ENCODE assay signal across 8 cellular contexts in the genomic region with DNA sequence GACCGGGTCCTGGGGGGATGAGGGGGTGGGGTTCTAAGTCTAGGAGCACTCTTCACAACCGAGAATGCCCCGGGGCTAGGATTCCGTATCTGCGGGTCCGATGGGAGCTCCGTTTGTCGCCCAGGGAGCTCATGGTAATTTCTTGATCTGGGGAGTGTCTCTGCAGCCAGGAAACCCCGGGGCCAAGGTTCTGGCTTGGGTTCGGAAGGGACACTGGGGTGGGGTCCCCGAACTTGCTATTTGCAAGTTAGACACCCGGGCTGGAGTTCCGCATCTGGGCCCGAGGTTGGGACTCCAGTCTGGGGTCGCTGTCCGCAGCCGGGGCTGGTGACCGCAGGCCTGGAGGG. TPM values are rescaled to one million over a fixed set of nuclear protein-coding genes. Genes with fewer than 3 reads are reported as not detected.
DNase-seq lines count a peak whose midpoint lies in the region; ATAC-seq, FAIRE-seq and TF ChIP-seq lines count a peak whose summit lies in the region.

No MANE protein-coding gene starts in this region.

- no peak for DNase-seq in CD8-positive, alpha-beta memory T cell
- no peak for DNase-seq in activated naive CD8-positive, alpha-beta T cell treated with anti-CD3 and anti-CD28 coated beads, Interleukin-2, amount 50 U/mL, for 24 hours
- DNase-seq in HepG2 (ENCODE audit: low spot score): no peak
- DNase-seq in tibial artery: no peak

- H3K36me3 ChIP-seq in CD8-positive, alpha-beta memory T cell (ENCODE audit: insufficient read depth, low read length): no peaks in the 10 kb centered on the region
- H3K36me3 ChIP-seq in HepG2 (replicated peaks in 1 of 2; ENCODE audit: control insufficient read depth in 1 of 2, insufficient read depth in 2 of 2, low read length in 2 of 2) (peaks cover 9 to 26% of the 10 kb centered on the region in 2 experiments; a peak in 4 of 5 replicates), tibial artery (peaks cover 0 to 5% (median 4%) of the 10 kb centered on the region in 3 donors)

- H3K4me3 ChIP-seq in CD8-positive, alpha-beta memory T cell (ENCODE audit: low read length): peak overlapping the region; percentile 91
- H3K4me3 ChIP-seq in HepG2 (replicated peaks in 1 of 3; ENCODE audit: insufficient read depth in 1 of 3, low read depth in 2 of 3, low read length in 3 of 3) (peak overlapping the region; percentile 91 to 98 (median 96)), tibial artery (peak overlapping the region; percentile 94 to 99)

- peaks cover 29% of the 10 kb centered on the region for H3K4me1 ChIP-seq in CD8-positive, alpha-beta memory T cell (ENCODE audit: insufficient read depth, low read length)
- H3K4me1 ChIP-seq in HepG2 (ENCODE audit: insufficient read depth, low read length) (peaks cover 66% of the 10 kb centered on the region), tibial artery (peaks cover 0 to 49% (median 35%) of the 10 kb centered on the region in 4 donors)

- peak overlapping the region; percentile 89 for H3K27ac ChIP-seq in CD8-positive, alpha-beta memory T cell (ENCODE audit: low read depth, low read length)
- peak overlapping the region; percentile 73 for H3K27ac ChIP-seq in HepG2 (ENCODE audit: extremely low read length, insufficient read depth, low read length)
- peak overlapping the region; percentile 84 to 90 for H3K27ac ChIP-seq in tibial artery

- H3K36me3 Mint-ChIP-seq in CD8-positive, alpha-beta memory T cell: peaks cover 0 to 22% (median 0%) of the 10 kb centered on the region in 3 donors
- H3K36me3 Mint-ChIP-seq in activated naive CD8-positive, alpha-beta T cell treated with anti-CD3 and anti-CD28 coated beads, Interleukin-2, amount 50 U/mL, for 24 hours (ENCODE audit: low read depth): peaks cover 6% of the 10 kb centered on the region

- peaks cover 0 to 1% of the 10 kb centered on the region in 2 donors for H3K27me3 Mint-ChIP-seq in CD8-positive, alpha-beta memory T cell
- no peaks in the 10 kb centered on the region for H3K27me3 Mint-ChIP-seq in activated naive CD8-positive, alpha-beta T cell treated with anti-CD3 and anti-CD28 coated beads, Interleukin-2, amount 50 U/mL, for 24 hours

- no peaks in the 10 kb centered on the region; the same call in 1 of the 2 replicates for H4K20me1 ChIP-seq in HepG2 (ENCODE audit: insufficient read depth, low read length)

- peak overlapping the region; percentile 70 to 95 (median 89) for H3K27ac Mint-ChIP-seq in CD8-positive, alpha-beta memory T cell
- H3K27ac Mint-ChIP-seq in activated naive CD8-positive, alpha-beta T cell treated with anti-CD3 and anti-CD28 coated beads, Interleukin-2, amount 50 U/mL, for 24 hours: peak overlapping the region; percentile 76

- H3K4me3 Mint-ChIP-seq in CD8-positive, alpha-beta memory T cell: peak overlapping the region; percentile 83 to 94 (median 86)
- H3K4me3 Mint-ChIP-seq in activated naive CD8-positive, alpha-beta T cell treated with anti-CD3 and anti-CD28 coated beads, Interleukin-2, amount 50 U/mL, for 24 hours: peak overlapping the region; percentile 88

- CTCF ChIA-PET in CD8-positive, alpha-beta memory T cell (lab: Charles Lee): interaction anchor here (1.0 to 8.4 kb wide), 14 partner anchors 10 to 174 kb away, joined by 3 to 70 read pairs (median 5); no protein-coding TSS in a partner anchor
- CTCF ChIA-PET in HepG2 (lab: Yijun Ruan, JAX; ENCODE audit: low intra/inter-chr PET ratio, low total read pairs): interaction anchor here (0.8 kb wide), 1 partner anchor 17 kb away, joined by 3 read pairs; no protein-coding TSS in a partner anchor

- TF ChIP-seq CTCF in HepG2 (CRISPR knock-in tag; IDR thresholded peaks at IDR 0.05) (no peak), tibial artery (IDR thresholded peaks at IDR 0.05) (no peak)

- H3K9me3 ChIP-seq in CD8-positive, alpha-beta memory T cell (ENCODE audit: low read length): no peaks in the 10 kb centered on the region
- H3K9me3 ChIP-seq in HepG2 (ENCODE audit: low read length) (no peaks in the 10 kb centered on the region), tibial artery (no peaks in the 10 kb centered on the region)

- no peak for TF ChIP-seq POLR2A in HepG2 (IDR thresholded peaks at IDR 0.05; ENCODE audit: insufficient read depth in 1 of 2, low read depth in 2 of 2, low read length in 2 of 2)

- H3K9me3 Mint-ChIP-seq in CD8-positive, alpha-beta memory T cell: no peaks in the 10 kb centered on the region
- no peaks in the 10 kb centered on the region for H3K9me3 Mint-ChIP-seq in activated naive CD8-positive, alpha-beta T cell treated with anti-CD3 and anti-CD28 coated beads, Interleukin-2, amount 50 U/mL, for 24 hours

- H2AFZ ChIP-seq in HepG2 (ENCODE audit: low read length): no peak overlapping the region

- TF ChIP-seq EP300 in HepG2 (IDR thresholded peaks at IDR 0.05; ENCODE audit: low read depth in 2 of 2, low read length in 2 of 2) (no peak), HepG2 (CRISPR knock-in tag; IDR thresholded peaks at IDR 0.05; ENCODE audit: borderline replicate concordance) (0 out of 2 replicates have a peak, but pooled peaks have one; percentile 37)

- peak overlapping the region; percentile 98 for H3K9ac ChIP-seq in HepG2 (ENCODE audit: insufficient read depth, low read depth, low read length)

- no peak for FAIRE-seq in HepG2 (lab: Jason Lieb, UNC)

- 2% methylated on average over 9 of the region's 18 CpGs for WGBS in HepG2 (ENCODE audit: low lambda C conversion rate)

- in situ Hi-C loops in HepG2 (cut with HindIII; ENCODE audit: extremely low pct_ligation_motif_present, low pct_unique_long_range_greater_than_20kb): no loop called here

- no peaks in the 10 kb centered on the region for H3K27me3 ChIP-seq in CD8-positive, alpha-beta memory T cell (ENCODE audit: insufficient read depth, low read length, poor library complexity, severe bottlenecking)
- H3K27me3 ChIP-seq in HepG2 (ENCODE audit: control insufficient read depth in 1 of 2, insufficient read depth in 2 of 2, low read length in 2 of 2): peaks cover 0 to 4% of the 10 kb centered on the region in 2 experiments; a peak in 1 of 5 replicates
- H3K27me3 ChIP-seq in tibial artery: no peaks in the 10 kb centered on the region

- POLR2A ChIA-PET in CD8-positive, alpha-beta memory T cell (lab: Charles Lee): interaction anchor here (0.5 to 2.0 kb wide), 14 partner anchors 13 to 568 kb away, joined by 3 to 11 read pairs (median 4); partner anchors contain the start of genes CEBPB, PTPN1, RNF114 and UBE2V1
- POLR2A ChIA-PET in HepG2 (lab: Yijun Ruan, JAX): interaction anchor here (0.5 to 5.2 kb wide), 24 partner anchors 9 to 317 kb away, joined by 3 to 89 read pairs (median 6); partner anchors contain the start of genes SPATA2 and UBE2V1

- intact Hi-C loops in HepG2 (cut with micrococcal nuclease; ENCODE audit: unreplicated experiment) (loop anchor here (2.0 kb wide), 1 partner anchor 16 kb away; no protein-coding TSS in a partner anchor), tibial artery (cut with DNase I; ENCODE audit: low total_unique reads) (no loop called here)

- peaks cover 46% of the 10 kb centered on the region for H3K79me2 ChIP-seq in HepG2 (ENCODE audit: insufficient read depth, low read length)

- ATAC-seq in HG02763 (IDR thresholded peaks at IDR 0.05; ENCODE audit: unreplicated experiment) (peak; percentile 14), HepG2 (no peak), GM21576 (IDR thresholded peaks at IDR 0.05; ENCODE audit: unreplicated experiment) (no peak), GM18868 (IDR thresholded peaks at IDR 0.05; ENCODE audit: unreplicated experiment) (no peak), HG03139 (IDR thresholded peaks at IDR 0.05; ENCODE audit: unreplicated experiment) (no peak)
- ATAC-seq in activated naive CD8-positive, alpha-beta T cell treated with anti-CD3 and anti-CD28 coated beads, Interleukin-2, amount 50 U/mL, for 24 hours: no peak

- peaks cover 47 to 58% (median 56%) of the 10 kb centered on the region in 3 donors for H3K4me1 Mint-ChIP-seq in CD8-positive, alpha-beta memory T cell
- peaks cover 45% of the 10 kb centered on the region for H3K4me1 Mint-ChIP-seq in activated naive CD8-positive, alpha-beta T cell treated with anti-CD3 and anti-CD28 coated beads, Interleukin-2, amount 50 U/mL, for 24 hours

- peak overlapping the region; percentile 98 for H3K4me2 ChIP-seq in HepG2 (ENCODE audit: low read depth, low read length)

- TSS peak; percentile 59 for BruUV-seq in HepG2 (replicated peaks; lab: Mats Ljungman, UMichigan)

- no peak for TF ChIP-seq RAD21 in HepG2 (CRISPR knock-in tag; IDR thresholded peaks at IDR 0.05)

RNA-seq across cellular contexts. Expression of gene PEDS1, which starts 0.4 kb away (rescaled TPM):
- total RNA-seq in CD8-positive, alpha-beta memory T cell: 10 to 100 TPM; 20.2 to 23.6 TPM
- 26.9 TPM for polyA plus RNA-seq in CD8-positive, alpha-beta memory T cell
- 21.4 and 30.5 TPM in 2 replicates for total RNA-seq in HepG2 (2016; rRNA removed; fragmentation: Illumina TruSeq; extraction: Trizol)
- 17.9 and 19.8 TPM in 2 replicates for total RNA-seq in HepG2 (2016; cell fraction: cytosol; rRNA removed; fragmentation: Illumina TruSeq; extraction: Trizol; ENCODE audit: low read depth)
- 16.4 and 29.4 TPM in 2 replicates for total RNA-seq in HepG2 (2016; cell fraction: insoluble cytoplasmic fraction; rRNA removed; fragmentation: Illumina TruSeq; extraction: Trizol)
- total RNA-seq in HepG2 (2016; cell fraction: membrane; rRNA removed; fragmentation: Illumina TruSeq; extraction: Trizol): 40.2 and 46.0 TPM in 2 replicates
- 19.8 and 24.1 TPM in 2 replicates for total RNA-seq in HepG2 (2016; cell fraction: nucleus; rRNA removed; fragmentation: Illumina TruSeq; extraction: Trizol)
- polyA plus RNA-seq in HepG2 (2011; rRNA removed): 93.9 and 105 TPM in 2 replicates
- 58.6 and 81.5 TPM in 2 replicates for polyA plus RNA-seq in HepG2 (2011; cell fraction: cytosol; rRNA removed)
- 45.3 and 46.9 TPM in 2 replicates for polyA plus RNA-seq in HepG2 (2011; cell fraction: nucleus; rRNA removed)
- polyA plus RNA-seq in HepG2 (2012): 29.0 and 44.1 TPM in 2 replicates
- 31.6 and 35.7 TPM in 2 replicates for polyA plus RNA-seq in HepG2 (2016; cell fraction: cytosol; fragmentation: Illumina TruSeq; extraction: Trizol; ENCODE audit: low read depth)
- polyA plus RNA-seq in HepG2 (2016; cell fraction: insoluble cytoplasmic fraction; fragmentation: Illumina TruSeq; extraction: Trizol; ENCODE audit: low read depth): 33.1 and 37.1 TPM in 2 replicates
- polyA plus RNA-seq in HepG2 (2016; cell fraction: membrane; fragmentation: Illumina TruSeq; extraction: Trizol; ENCODE audit: low read depth): 65.7 and 67.3 TPM in 2 replicates
- polyA plus RNA-seq in HepG2 (2016; cell fraction: nucleus; fragmentation: Illumina TruSeq; extraction: Trizol; ENCODE audit: insufficient read depth, low read depth): 60.4 and 64.9 TPM in 2 replicates
- polyA minus RNA-seq in HepG2 (2011; rRNA and poly(A)+ RNA removed; ENCODE audit: low replicate concordance): 171 and 190 TPM in 2 replicates
- 44.9 and 49.0 TPM in 2 replicates for polyA minus RNA-seq in HepG2 (2011; cell fraction: cytosol; rRNA and poly(A)+ RNA removed)
- polyA minus RNA-seq in HepG2 (2011; cell fraction: nucleus; rRNA and poly(A)+ RNA removed): 12.5 and 14.5 TPM in 2 replicates

RNA-seq across cellular contexts. Expression of gene CEBPB, which starts 37.5 kb away (rescaled TPM):
- 10 to 100 TPM; 25.3 to 29.1 TPM for total RNA-seq in CD8-positive, alpha-beta memory T cell
- 27.0 TPM for polyA plus RNA-seq in CD8-positive, alpha-beta memory T cell
- 12.1 and 18.5 TPM in 2 replicates for total RNA-seq in HepG2 (2016; rRNA removed; fragmentation: Illumina TruSeq; extraction: Trizol)
- total RNA-seq in HepG2 (2016; cell fraction: cytosol; rRNA removed; fragmentation: Illumina TruSeq; extraction: Trizol; ENCODE audit: low read depth): 9.1 and 9.9 TPM in 2 replicates
- 11.0 and 17.4 TPM in 2 replicates for total RNA-seq in HepG2 (2016; cell fraction: insoluble cytoplasmic fraction; rRNA removed; fragmentation: Illumina TruSeq; extraction: Trizol)
- total RNA-seq in HepG2 (2016; cell fraction: membrane; rRNA removed; fragmentation: Illumina TruSeq; extraction: Trizol): 19.9 and 21.0 TPM in 2 replicates
- 8.1 and 9.8 TPM in 2 replicates for total RNA-seq in HepG2 (2016; cell fraction: nucleus; rRNA removed; fragmentation: Illumina TruSeq; extraction: Trizol)
- 28.2 and 43.0 TPM in 2 replicates for polyA plus RNA-seq in HepG2 (2011; rRNA removed)
- polyA plus RNA-seq in HepG2 (2011; cell fraction: cytosol; rRNA removed): 31.3 and 41.1 TPM in 2 replicates
- 47.8 and 49.8 TPM in 2 replicates for polyA plus RNA-seq in HepG2 (2011; cell fraction: nucleus; rRNA removed)
- 33.9 and 49.4 TPM in 2 replicates for polyA plus RNA-seq in HepG2 (2012)
- 8.7 and 9.3 TPM in 2 replicates for polyA plus RNA-seq in HepG2 (2016; cell fraction: cytosol; fragmentation: Illumina TruSeq; extraction: Trizol; ENCODE audit: low read depth)
- polyA plus RNA-seq in HepG2 (2016; cell fraction: insoluble cytoplasmic fraction; fragmentation: Illumina TruSeq; extraction: Trizol; ENCODE audit: low read depth): 24.7 and 26.6 TPM in 2 replicates
- 16.8 and 19.0 TPM in 2 replicates for polyA plus RNA-seq in HepG2 (2016; cell fraction: membrane; fragmentation: Illumina TruSeq; extraction: Trizol; ENCODE audit: low read depth)
- 21.1 and 24.6 TPM in 2 replicates for polyA plus RNA-seq in HepG2 (2016; cell fraction: nucleus; fragmentation: Illumina TruSeq; extraction: Trizol; ENCODE audit: insufficient read depth, low read depth)
- 12.1 and 28.5 TPM in 2 replicates for polyA minus RNA-seq in HepG2 (2011; rRNA and poly(A)+ RNA removed; ENCODE audit: low replicate concordance)
- 56.9 and 63.6 TPM in 2 replicates for polyA minus RNA-seq in HepG2 (2011; cell fraction: cytosol; rRNA and poly(A)+ RNA removed)
- 21.4 and 26.7 TPM in 2 replicates for polyA minus RNA-seq in HepG2 (2011; cell fraction: nucleus; rRNA and poly(A)+ RNA removed)

RNA-seq across cellular contexts. Expression of gene UBE2V1, which starts 40.2 kb away (rescaled TPM):
- total RNA-seq in CD8-positive, alpha-beta memory T cell: 100 to 1,000 TPM; 160 to 183 TPM
- 176 TPM for polyA plus RNA-seq in CD8-positive, alpha-beta memory T cell
- total RNA-seq in HepG2 (2016; rRNA removed; fragmentation: Illumina TruSeq; extraction: Trizol): 81.3 and 85.1 TPM in 2 replicates
- total RNA-seq in HepG2 (2016; cell fraction: cytosol; rRNA removed; fragmentation: Illumina TruSeq; extraction: Trizol; ENCODE audit: low read depth): 39.8 and 41.0 TPM in 2 replicates
- 75.7 and 82.4 TPM in 2 replicates for total RNA-seq in HepG2 (2016; cell fraction: insoluble cytoplasmic fraction; rRNA removed; fragmentation: Illumina TruSeq; extraction: Trizol)
- 77.9 and 85.1 TPM in 2 replicates for total RNA-seq in HepG2 (2016; cell fraction: membrane; rRNA removed; fragmentation: Illumina TruSeq; extraction: Trizol)
- 90.9 and 96.1 TPM in 2 replicates for total RNA-seq in HepG2 (2016; cell fraction: nucleus; rRNA removed; fragmentation: Illumina TruSeq; extraction: Trizol)
- 102 and 132 TPM in 2 replicates for polyA plus RNA-seq in HepG2 (2011; rRNA removed)
- 86.6 and 115 TPM in 2 replicates for polyA plus RNA-seq in HepG2 (2011; cell fraction: cytosol; rRNA removed)
- 112 and 127 TPM in 2 replicates for polyA plus RNA-seq in HepG2 (2011; cell fraction: nucleus; rRNA removed)
- polyA plus RNA-seq in HepG2 (2012): 131 and 175 TPM in 2 replicates
- 88.5 and 88.7 TPM in 2 replicates for polyA plus RNA-seq in HepG2 (2016; cell fraction: cytosol; fragmentation: Illumina TruSeq; extraction: Trizol; ENCODE audit: low read depth)
- polyA plus RNA-seq in HepG2 (2016; cell fraction: insoluble cytoplasmic fraction; fragmentation: Illumina TruSeq; extraction: Trizol; ENCODE audit: low read depth): 203 and 260 TPM in 2 replicates
- 179 and 185 TPM in 2 replicates for polyA plus RNA-seq in HepG2 (2016; cell fraction: membrane; fragmentation: Illumina TruSeq; extraction: Trizol; ENCODE audit: low read depth)
- 152 and 171 TPM in 2 replicates for polyA plus RNA-seq in HepG2 (2016; cell fraction: nucleus; fragmentation: Illumina TruSeq; extraction: Trizol; ENCODE audit: insufficient read depth, low read depth)
- 54.3 and 62.1 TPM in 2 replicates for polyA minus RNA-seq in HepG2 (2011; rRNA and poly(A)+ RNA removed; ENCODE audit: low replicate concordance)
- 50.5 and 51.3 TPM in 2 replicates for polyA minus RNA-seq in HepG2 (2011; cell fraction: cytosol; rRNA and poly(A)+ RNA removed)
- polyA minus RNA-seq in HepG2 (2011; cell fraction: nucleus; rRNA and poly(A)+ RNA removed): 273 and 299 TPM in 2 replicates
